Comparison of ENCODE assay signal across 8 cellular contexts in the genomic region with DNA sequence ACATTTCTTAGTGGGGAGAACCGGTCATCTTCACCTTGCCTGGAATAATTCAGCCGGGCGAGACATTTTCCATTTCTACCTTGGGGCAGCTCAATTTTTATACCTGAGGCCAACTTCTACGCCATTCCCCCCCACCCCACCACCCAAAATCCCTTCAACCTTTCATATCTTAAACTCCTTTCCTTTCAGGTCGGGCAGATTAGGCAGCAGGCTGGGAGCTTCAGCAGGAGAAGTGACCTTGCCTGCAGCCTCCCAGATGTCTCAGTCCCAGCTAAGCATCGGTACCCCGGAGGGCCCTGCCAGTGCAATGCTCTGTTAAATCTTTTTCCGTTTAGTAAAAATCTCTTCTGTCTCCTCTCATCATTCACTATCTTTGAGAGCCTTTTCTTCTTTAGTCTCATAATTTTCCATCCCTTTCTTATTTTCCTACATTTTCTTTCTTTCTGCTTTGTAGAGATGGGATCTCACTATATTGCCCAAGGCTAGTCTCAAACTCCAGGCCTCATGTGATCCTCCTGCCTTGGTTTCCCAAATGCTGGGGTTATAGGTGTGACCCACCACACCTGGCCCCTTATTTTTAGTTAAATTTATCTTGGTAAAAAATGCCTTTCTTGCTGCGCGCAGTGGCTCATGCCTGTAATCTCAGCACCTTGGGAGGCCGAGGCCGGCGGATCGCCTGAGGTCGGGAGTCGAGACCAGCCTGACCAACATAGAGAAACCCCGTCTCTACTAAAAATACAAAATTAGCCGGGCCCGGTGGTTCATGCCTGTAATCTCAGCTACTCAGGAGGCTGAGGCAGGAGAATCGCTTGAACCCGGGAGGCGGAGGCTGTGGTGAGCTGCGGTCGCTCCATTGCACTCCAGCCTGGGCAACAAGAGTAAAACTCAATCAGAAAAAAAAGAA. TPM values are rescaled to one million over a fixed set of nuclear protein-coding genes. Genes with fewer than 3 reads are reported as not detected.
A peak's percentile ranks its signal among the peaks of the same experiment; 100 is the strongest.
DNase-seq lines count a peak whose midpoint lies in the region; ATAC-seq, FAIRE-seq and TF ChIP-seq lines count a peak whose summit lies in the region.

No MANE protein-coding gene starts in this region.

- peak overlapping the region; percentile 93 for H3K4me2 ChIP-seq in K562 (ENCODE audit: insufficient read depth, low read length)

- peak overlapping the region; percentile 83 to 91 for H3K9ac ChIP-seq in K562 (ENCODE audit: insufficient read depth in 1 of 2, low read depth in 2 of 2, low read length in 2 of 2)

- H3K27me3 ChIP-seq in K562 (ENCODE audit: control insufficient read depth in 2 of 2, insufficient read depth in 2 of 2, low read length in 2 of 2) (no peaks in the 10 kb centered on the region), right lobe of liver (no peaks in the 10 kb centered on the region), tibial artery (no peaks in the 10 kb centered on the region)

- H3K4me1 ChIP-seq in K562 (replicated peaks in 1 of 2; ENCODE audit: control insufficient read depth in 2 of 2, insufficient read depth in 2 of 2, low read length in 2 of 2) (peaks cover 10% of the 10 kb centered on the region in 2 experiments; a peak in 4 of 5 replicates), right lobe of liver (no peaks in the 10 kb centered on the region), tibial artery (peaks cover 0 to 28% (median 4%) of the 10 kb centered on the region in 4 donors)

- H2AFZ ChIP-seq in K562 (ENCODE audit: low read depth, low read length): no peak overlapping the region

- POLR2A ChIA-PET in K562 (lab: Yijun Ruan, JAX): interaction anchor here (0.7 to 6.9 kb wide), 9 partner anchors 8 to 93 kb away, joined by 3 to 51 read pairs (median 4); no protein-coding TSS in a partner anchor

- H3K4me3 ChIP-seq in K562: peak overlapping the region; percentile 90
- peak overlapping the region; percentile 34 to 46 (median 44) for H3K4me3 ChIP-seq in right lobe of liver
- H3K4me3 ChIP-seq in tibial artery: peak overlapping the region; percentile 55 to 59

- TF ChIP-seq EP300 in K562 (IDR thresholded peaks at IDR 0.05; ENCODE audit: low read length): no peak

- peak; percentile 42 for DNase-seq in activated naive CD4-positive, alpha-beta T cell treated with anti-CD3 and anti-CD28 coated beads, Interleukin-2, amount 10 ng/mL, durations not matched to agents 7 days and 5 days
- no peak for DNase-seq in activated naive CD4-positive, alpha-beta T cell treated with anti-CD3 and anti-CD28 coated beads, Interleukin-2, amount 50 U/mL, for 16 hours
- DNase-seq in K562 (ENCODE audit: extremely low read depth in 1 of 4, low spot score in 3 of 4): peak in 1 of 4 experiments; percentile 22
- peak in 1 of 3 donors; percentile 42 for DNase-seq in right lobe of liver
- DNase-seq in tibial artery: no peak
- DNase-seq in NCI-H1105 (lab: John Stamatoyannopoulos, UW): no peak
- DNase-seq in germinal center (ENCODE audit: low spot score): no peak
- no peak for DNase-seq in hepatic stellate cell (ENCODE audit: low spot score)

- H3K9me3 Mint-ChIP-seq in activated naive CD4-positive, alpha-beta T cell treated with anti-CD3 and anti-CD28 coated beads, Interleukin-2, amount 10 ng/mL, durations not matched to agents 7 days and 5 days: no peaks in the 10 kb centered on the region

- intact Hi-C loops in K562 (cut with micrococcal nuclease) (loop anchor here (10.0 kb wide), 2 partner anchors 70 to 150 kb away; a partner anchor contains a TSS), right lobe of liver (cut with DNase I) (no loop called here), tibial artery (cut with DNase I; ENCODE audit: low total_unique reads) (loop anchor here (5.0 kb wide), 2 partner anchors 37 to 57 kb away; no protein-coding TSS in a partner anchor)

- in situ Hi-C loops in K562 (cut with MboI): loop anchor here (5.0 kb wide), 1 partner anchor 57 kb away; no protein-coding TSS in a partner anchor

- no peak; the same call in 1 of the 2 replicates for TF ChIP-seq POLR2A in K562 (conservative IDR thresholded peaks at IDR 0.05)
- TF ChIP-seq POLR2A in right lobe of liver (IDR thresholded peaks at IDR 0.05): no peak

- 5% methylated on average over 20 of the region's 24 CpGs for WGBS in K562 (ENCODE audit: insufficient coverage, low coverage, missing lambda C conversion rate)
- 39% methylated on average over 23 of the region's 24 CpGs for WGBS in right lobe of liver (ENCODE audit: insufficient coverage, low coverage, low lambda C conversion rate, missing lambda C conversion rate)

- peaks cover 6% of the 10 kb centered on the region; the same call in 1 of the 2 replicates for H4K20me1 ChIP-seq in K562 (replicated peaks; ENCODE audit: control insufficient read depth, insufficient read depth, low read length)

- H3K9me3 ChIP-seq in K562 (replicated peaks; ENCODE audit: control insufficient read depth, insufficient read depth, low read depth, low read length): no peaks in the 10 kb centered on the region
- H3K9me3 ChIP-seq in right lobe of liver: no peaks in the 10 kb centered on the region
- no peaks in the 10 kb centered on the region for H3K9me3 ChIP-seq in tibial artery

- peaks cover 27% of the 10 kb centered on the region for H3K4me1 Mint-ChIP-seq in activated naive CD4-positive, alpha-beta T cell treated with anti-CD3 and anti-CD28 coated beads, Interleukin-2, amount 10 ng/mL, durations not matched to agents 7 days and 5 days

- no peaks in the 10 kb centered on the region for H3K27me3 Mint-ChIP-seq in activated naive CD4-positive, alpha-beta T cell treated with anti-CD3 and anti-CD28 coated beads, Interleukin-2, amount 10 ng/mL, durations not matched to agents 7 days and 5 days

- no peak overlapping the region for H3K27ac Mint-ChIP-seq in activated naive CD4-positive, alpha-beta T cell treated with anti-CD3 and anti-CD28 coated beads, Interleukin-2, amount 10 ng/mL, durations not matched to agents 7 days and 5 days

- TF ChIP-seq CTCF in K562 (IDR thresholded peaks at IDR 0.05 in 2 of 3, conservative IDR thresholded peaks at IDR 0.05 in 1 of 3; ENCODE audit: insufficient read depth in 2 of 3, low read depth in 1 of 3, low read length in 3 of 3) (no peak), right lobe of liver (IDR thresholded peaks at IDR 0.05) (no peak), tibial artery (IDR thresholded peaks at IDR 0.05) (no peak)

- 0 out of 3 replicates have a peak, but pooled peaks have one; percentile 8 for ATAC-seq in K562
- ATAC-seq in right lobe of liver: no peak

- no peak for TF ChIP-seq RAD21 in K562 (CRISPR knock-in tag; conservative IDR thresholded peaks at IDR 0.05 in 1 of 2, IDR thresholded peaks at IDR 0.05 in 1 of 2)

- H3K79me2 ChIP-seq in K562 (ENCODE audit: control insufficient read depth, insufficient read depth, low read length): peaks cover 52% of the 10 kb centered on the region

- FAIRE-seq in K562 (lab: Jason Lieb, UNC): no peak

- H3K27ac ChIP-seq in K562 (ENCODE audit: extremely low read depth, low read depth, low read length): peak overlapping the region; percentile 79
- peak overlapping the region; percentile 67 to 83 (median 76) for H3K27ac ChIP-seq in right lobe of liver
- H3K27ac ChIP-seq in tibial artery: peak overlapping the region; percentile 72 to 78

- BruUV-seq in K562 (replicated peaks; lab: Mats Ljungman, UMichigan): no TSS peak

- no peaks in the 10 kb centered on the region for H3K9me1 ChIP-seq in K562 (ENCODE audit: control insufficient read depth, insufficient read depth, low read length)

- peaks cover 50% of the 10 kb centered on the region for H3K36me3 ChIP-seq in K562 (ENCODE audit: control insufficient read depth, insufficient read depth, low read length)
- peaks cover 0 to 7% (median 0%) of the 10 kb centered on the region in 4 donors for H3K36me3 ChIP-seq in right lobe of liver
- peaks cover 13 to 31% (median 27%) of the 10 kb centered on the region in 3 donors for H3K36me3 ChIP-seq in tibial artery

- peaks cover 18% of the 10 kb centered on the region for H3K36me3 Mint-ChIP-seq in activated naive CD4-positive, alpha-beta T cell treated with anti-CD3 and anti-CD28 coated beads, Interleukin-2, amount 10 ng/mL, durations not matched to agents 7 days and 5 days

- CTCF ChIA-PET in activated naive CD4-positive, alpha-beta T cell treated with anti-CD3 and anti-CD28 coated beads, Interleukin-2, amount 10 ng/mL, durations not matched to agents 7 days and 5 days (lab: Charles Lee): interaction anchor here (0.7 to 12.4 kb wide), 8 partner anchors 30 to 153 kb away, joined by 3 to 260 read pairs (median 14); no protein-coding TSS in a partner anchor
- CTCF ChIA-PET in K562 (lab: Yijun Ruan, JAX; ENCODE audit: low intra/inter-chr PET ratio): interaction anchor here (2.7 kb wide), 1 partner anchor 60 kb away, joined by 12 read pairs; no protein-coding TSS in a partner anchor

- no peak overlapping the region for H3K4me3 Mint-ChIP-seq in activated naive CD4-positive, alpha-beta T cell treated with anti-CD3 and anti-CD28 coated beads, Interleukin-2, amount 10 ng/mL, durations not matched to agents 7 days and 5 days

TF ChIP-seq in K562, 482 proteins besides CTCF, POLR2A, EP300 and RAD21 (continues in another document):
- TF ChIP-seq, protein P1, sequence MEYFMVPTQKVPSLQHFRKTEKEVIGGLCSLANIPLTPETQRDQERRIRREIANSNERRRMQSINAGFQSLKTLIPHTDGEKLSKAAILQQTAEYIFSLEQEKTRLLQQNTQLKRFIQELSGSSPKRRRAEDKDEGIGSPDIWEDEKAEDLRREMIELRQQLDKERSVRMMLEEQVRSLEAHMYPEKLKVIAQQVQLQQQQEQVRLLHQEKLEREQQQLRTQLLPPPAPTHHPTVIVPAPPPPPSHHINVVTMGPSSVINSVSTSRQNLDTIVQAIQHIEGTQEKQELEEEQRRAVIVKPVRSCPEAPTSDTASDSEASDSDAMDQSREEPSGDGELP (CRISPR knock-in tag; IDR thresholded peaks at IDR 0.05; ENCODE audit: borderline replicate concordance): no peak

RNA-seq across cellular contexts. Expression of a gene that starts 1.2 kb away (rescaled TPM):
- total RNA-seq in K562 (2011; cell fraction: chromatin; rRNA removed; ENCODE audit: low replicate concordance): 809 and 942 TPM in 2 replicates
- 602 and 714 TPM in 2 replicates for total RNA-seq in K562 (2011; cell fraction: nucleolus; rRNA removed)
- 822 and 830 TPM in 2 replicates for total RNA-seq in K562 (2011; cell fraction: nucleoplasm; rRNA removed)
- total RNA-seq in K562 (2014; rRNA removed) (64.0 and 67.3 TPM in 2 replicates), K562 (2014; rRNA removed; fragmentation: Illumina TruSeq; extraction: Trizol) (119 and 138 TPM in 2 replicates), K562 (2015; rRNA removed; fragmentation: Illumina TruSeq; extraction: Trizol) (78.9 and 86.3 TPM in 2 replicates), K562 (2021) (140 and 161 TPM in 2 replicates), right lobe of liver (10 to 100 TPM in 2 of 6 experiments, 1 to 10 TPM in 4; 6.6 to 53.5 (median 8.4) TPM)
- polyA plus RNA-seq in K562 (2011; rRNA removed) (296 and 491 TPM in 2 replicates), K562 (2014; fragmentation: Illumina TruSeq; extraction: Trizol) (101 and 104 TPM in 2 replicates), K562 (2014; fragmentation: Nextera tagmentation; extraction: Ambion mirVana) (100 to 1,000 TPM in 1 of 2 experiments, 10 to 100 TPM in 1; 93.4 to 129 TPM), K562 (2014; rRNA removed) (97.9 and 98.7 TPM in 2 replicates)
- 291 and 361 TPM in 2 replicates for polyA plus RNA-seq in K562 (2011; cell fraction: cytosol; rRNA removed)
- 164 and 209 TPM in 2 replicates for polyA plus RNA-seq in K562 (2011; cell fraction: nucleus; rRNA removed)
- polyA plus RNA-seq in K562 (2012): 81.0 and 167 TPM in 2 replicates
- 452 and 599 TPM in 2 replicates for polyA minus RNA-seq in K562 (2011; rRNA and poly(A)+ RNA removed)
- 168 and 265 TPM in 2 replicates for polyA minus RNA-seq in K562 (2011; cell fraction: cytosol; rRNA and poly(A)+ RNA removed)
- polyA minus RNA-seq in K562 (2011; cell fraction: nucleus; rRNA and poly(A)+ RNA removed): 149 and 249 TPM in 2 replicates

Comparison
In these comparisons a context has a peak if more than half of its experiments do, and no peak if none do; other contexts are left out.
1. intact Hi-C loops: an anchor here in K562 (10.0 kb wide) and tibial artery (5.0 kb wide); none called in right lobe of liver.